In genomic region chr3:68249265-68249664, GRCh38 we compare ENCODE assay signal across 14 cellular contexts.
"Had no signal": no experiment of that assay in that cellular context is flagged by ENCODE, and none has a peak within 500 bp of the region (broad histone marks: within the 10 kb centered on the region; RNA-seq: fewer than 3 reads in every experiment).

No MANE protein-coding gene starts in this region.

- H3K4me1 ChIP-seq: left ventricle myocardium inferior, psoas muscle, right lobe of liver, SJCRH30, tibial artery had no signal

- H3K36me3 Mint-ChIP-seq: activated naive CD8-positive, alpha-beta T cell; memory B cell had no signal

- H3K27ac ChIP-seq: hepatocyte, left ventricle myocardium inferior, psoas muscle, right lobe of liver, SJCRH30, tibial artery had no signal

- H3K9me3 Mint-ChIP-seq: activated T-helper 1 cell treated with anti-CD3 and anti-CD28 coated beads, Interleukin-12 subunit alpha, Interleukin-12 subunit beta, Interleukin-2, Interleukin-4 antibody, amounts not matched to agents 30 ng/mL and 10 ng/mL and 1 ng/mL, durations not matched to agents 14 hours and 24 hours and 36 hours; nephron; T-helper 2 cell treated with Interferon-gamma antibody and Interleukin-4, amounts not matched to agents 5 μg/mL and 100 μg/mL, for 36 hours had no signal

- ATAC-seq: psoas muscle, right lobe of liver had no signal

- DNase-seq: anterior cingulate cortex, kidney, left ventricle myocardium inferior, psoas muscle, right lobe of liver, SJCRH30, SW 1271, tibial artery had no signal

- H3K27me3 ChIP-seq: hepatocyte, right lobe of liver, SJCRH30, tibial artery had no signal

- H3K4me3 ChIP-seq: hepatocyte, left ventricle myocardium inferior, psoas muscle, right lobe of liver, SJCRH30, tibial artery had no signal

- H3K27ac Mint-ChIP-seq: activated naive CD8-positive, alpha-beta T cell; activated T-helper 1 cell treated with anti-CD3 and anti-CD28 coated beads, Interleukin-12 subunit alpha, Interleukin-12 subunit beta, Interleukin-2, Interleukin-4 antibody, amounts not matched to agents 30 ng/mL and 10 ng/mL and 1 ng/mL, durations not matched to agents 14 hours and 24 hours and 36 hours; memory B cell; nephron; T-helper 2 cell treated with Interferon-gamma antibody and Interleukin-4, amounts not matched to agents 5 μg/mL and 100 μg/mL, for 36 hours had no signal

- H3K27me3 Mint-ChIP-seq: activated naive CD8-positive, alpha-beta T cell; memory B cell had no signal

- H3K9me3 ChIP-seq: left ventricle myocardium inferior, psoas muscle, right lobe of liver, SJCRH30, tibial artery had no signal

- H3K4me1 Mint-ChIP-seq: memory B cell, nephron had no signal

- H3K36me3 ChIP-seq: left ventricle myocardium inferior, right lobe of liver, SJCRH30, tibial artery had no signal

- H3K4me3 Mint-ChIP-seq: activated naive CD8-positive, alpha-beta T cell; activated T-helper 1 cell treated with anti-CD3 and anti-CD28 coated beads, Interleukin-12 subunit alpha, Interleukin-12 subunit beta, Interleukin-2, Interleukin-4 antibody, amounts not matched to agents 30 ng/mL and 10 ng/mL and 1 ng/mL, durations not matched to agents 14 hours and 24 hours and 36 hours; memory B cell; nephron; T-helper 2 cell treated with Interferon-gamma antibody and Interleukin-4, amounts not matched to agents 5 μg/mL and 100 μg/mL, for 36 hours had no signal
